Comparison of ENCODE assay signal across 27 cellular contexts in genomic region chr2:222303045-222303827, GRCh38. TPM values are rescaled to one million over a fixed set of nuclear protein-coding genes. Genes with fewer than 3 reads are reported as not detected.
DNase-seq lines count a peak whose midpoint lies in the region; ATAC-seq, FAIRE-seq and TF ChIP-seq lines count a peak whose summit lies in the region.
"Had no signal": no experiment of that assay in that cellular context is flagged by ENCODE, and none has a peak within 500 bp of the region (broad histone marks: within the 10 kb centered on the region; RNA-seq: fewer than 3 reads in every experiment).

No MANE protein-coding gene starts in this region.

- H3K4ac ChIP-seq in neuronal stem cell (ENCODE audit: low read length) = no peak overlapping the region

- H3K18ac ChIP-seq in neuronal stem cell (ENCODE audit: low read length) = peak overlapping the region; percentile 17

- peaks cover 16% of the 10 kb centered on the region for H3K9me3 Mint-ChIP-seq in activated CD8-positive, alpha-beta T cell treated with anti-CD3 and anti-CD28 coated beads, Interleukin-2, amount 10 ng/mL, durations not matched to agents 7 days and 5 days (ENCODE audit: insufficient read depth)
- H3K9me3 Mint-ChIP-seq in activated CD8-positive, alpha-beta T cell treated with anti-CD3 and anti-CD28 coated beads for 36 hours = peaks cover 2% of the 10 kb centered on the region

- H4K91ac ChIP-seq in neuronal stem cell (ENCODE audit: low read depth, low read length, poor library complexity) = no peak overlapping the region

- no peak overlapping the region for H3K27ac Mint-ChIP-seq in activated CD8-positive, alpha-beta T cell treated with anti-CD3 and anti-CD28 coated beads, Interleukin-2, amount 10 ng/mL, durations not matched to agents 7 days and 5 days
- H3K27ac Mint-ChIP-seq in activated CD8-positive, alpha-beta T cell treated with anti-CD3 and anti-CD28 coated beads for 36 hours = no peak overlapping the region
- H3K27ac Mint-ChIP-seq: activated naive CD4-positive, alpha-beta T cell treated with anti-CD3 and anti-CD28 coated beads for 36 hours had no signal

- H3K4me1 Mint-ChIP-seq in activated CD8-positive, alpha-beta T cell treated with anti-CD3 and anti-CD28 coated beads, Interleukin-2, amount 10 ng/mL, durations not matched to agents 7 days and 5 days (ENCODE audit: low read depth) = peaks cover 25% of the 10 kb centered on the region
- peaks cover 27% of the 10 kb centered on the region for H3K4me1 Mint-ChIP-seq in activated CD8-positive, alpha-beta T cell treated with anti-CD3 and anti-CD28 coated beads for 36 hours (ENCODE audit: low read depth)

- DNase-seq in activated CD8-positive, alpha-beta T cell treated with anti-CD3 and anti-CD28 coated beads, Interleukin-2, amount 10 ng/mL, durations not matched to agents 7 days and 5 days = no peak
- no peak for DNase-seq in activated CD8-positive, alpha-beta T cell treated with anti-CD3 and anti-CD28 coated beads for 36 hours
- no peak for DNase-seq in endothelial cell of umbilical vein (ENCODE audit: low read depth, low spot score)
- DNase-seq in neuronal stem cell (ENCODE audit: low spot score) = no peak
- DNase-seq in iPS-NIHi11 (ENCODE audit: low spot score) = no peak
- DNase-seq in omental fat pad (ENCODE audit: low spot score) = no peak
- DNase-seq in NCI-H2227 treated with DMSO at 0.1 percent for 48 hours (lab: John Stamatoyannopoulos, UW) = no peak
- DNase-seq: activated CD4-positive, alpha-beta T cell treated with anti-CD3 and anti-CD28 coated beads, Interleukin-2, amount 10 ng/mL, durations not matched to agents 7 days and 5 days; activated naive CD4-positive, alpha-beta T cell treated with anti-CD3 and anti-CD28 coated beads for 36 hours; EL; gastrocnemius medialis; IMR-90; kidney; mammary epithelial cell; NCI-H1105; NCI-H2029 treated with DMSO at 0.1 percent for 48 hours; NCI-H82; SHP77; substantia nigra had no signal

- no TSS peak for BruUV-seq in endothelial cell of umbilical vein (replicated peaks; lab: Mats Ljungman, UMichigan)

- no peak for FAIRE-seq in endothelial cell of umbilical vein (lab: Jason Lieb, UNC)
- FAIRE-seq: D721Med, H54, kidney, urothelium cell line had no signal

- 3% methylated on average over 24 of the region's 24 CpGs for WGBS in HUES64
- no CpG with 5 or more reads among the region's 24 CpGs for WGBS in neuronal stem cell (ENCODE audit: extremely low coverage in 2 of 2, insufficient read length in 2 of 2, insufficient replicate concordance in 1 of 2), 2 donors

- no peak overlapping the region for H2BK12ac ChIP-seq in neuronal stem cell (ENCODE audit: low read length)

- H4K8ac ChIP-seq in neuronal stem cell (ENCODE audit: low read depth, low read length) = no peak overlapping the region

- H2BK120ac ChIP-seq in neuronal stem cell (ENCODE audit: low read depth, low read length) = peak overlapping the region; percentile 24

- H3K4me3 ChIP-seq in HUES64 (ENCODE audit: low read length) (peak overlapping the region; percentile 22; the same call in 1 of the 2 replicates), endothelial cell of umbilical vein (replicated peaks in 1 of 3; ENCODE audit: insufficient read depth in 1 of 3, low read depth in 1 of 3, low read length in 3 of 3) (no peak overlapping the region), neuronal stem cell (ENCODE audit: low read length in 2 of 2) (no peak overlapping the region)
- H3K4me3 ChIP-seq: ascending aorta had no signal

- H3K4me2 ChIP-seq in endothelial cell of umbilical vein (ENCODE audit: insufficient read depth, low read length) (no peak overlapping the region), neuronal stem cell (ENCODE audit: insufficient read depth, low read length, poor library complexity, severe bottlenecking) (no peak overlapping the region)

- CTCF ChIA-PET in activated CD8-positive, alpha-beta T cell treated with anti-CD3 and anti-CD28 coated beads, Interleukin-2, amount 10 ng/mL, durations not matched to agents 7 days and 5 days (lab: Charles Lee) = no interaction called here
- CTCF ChIA-PET in activated CD8-positive, alpha-beta T cell treated with anti-CD3 and anti-CD28 coated beads for 36 hours (lab: Charles Lee) = interaction anchor here (1.4 kb wide), 1 partner anchor 11 kb away, joined by 3 read pairs; no protein-coding TSS in a partner anchor
- CTCF ChIA-PET in endothelial cell of umbilical vein (lab: Charles Lee) = interaction anchor here (1.4 kb wide), 1 partner anchor 15 kb away, joined by 3 read pairs; no protein-coding TSS in a partner anchor

- H3K9ac ChIP-seq in HUES64 (ENCODE audit: low read depth, low read length) = no peak overlapping the region
- H3K9ac ChIP-seq in endothelial cell of umbilical vein (replicated peaks; ENCODE audit: extremely low read depth, insufficient read depth, low read length) = no peak overlapping the region
- no peak overlapping the region for H3K9ac ChIP-seq in neuronal stem cell (ENCODE audit: low read depth, low read length, poor library complexity)
- H3K9ac ChIP-seq: BLaER1 had no signal

- dilution Hi-C loops in endothelial cell of umbilical vein (cut with MboI; ENCODE audit: extremely low pct_ligation_motif_present, low sequenced_read_pairs) = no loop called here

- H3K79me2 ChIP-seq in endothelial cell of umbilical vein (ENCODE audit: control insufficient read depth, insufficient read depth, low read length) = no peaks in the 10 kb centered on the region

- TF ChIP-seq CTCF in activated CD8-positive, alpha-beta T cell treated with anti-CD3 and anti-CD28 coated beads for 36 hours (IDR thresholded peaks at IDR 0.05) = no peak
- TF ChIP-seq CTCF in endothelial cell of umbilical vein (IDR thresholded peaks at IDR 0.05; ENCODE audit: extremely low read depth in 1 of 2, insufficient read depth in 1 of 2, low read depth in 1 of 2, low read length in 2 of 2) (no peak), omental fat pad (IDR thresholded peaks at IDR 0.05) (no peak)

- intact Hi-C loops in activated CD8-positive, alpha-beta T cell treated with anti-CD3 and anti-CD28 coated beads for 36 hours (cut with micrococcal nuclease) = loop anchor here (10.0 kb wide), 1 partner anchor 248 kb away; no protein-coding TSS in a partner anchor
- intact Hi-C loops in endothelial cell of umbilical vein (cut with micrococcal nuclease) = loop anchor here (10.0 kb wide), 1 partner anchor 798 kb away; no protein-coding TSS in a partner anchor

- H3K4me3 Mint-ChIP-seq in activated CD8-positive, alpha-beta T cell treated with anti-CD3 and anti-CD28 coated beads, Interleukin-2, amount 10 ng/mL, durations not matched to agents 7 days and 5 days = peak overlapping the region; percentile 15
- no peak overlapping the region for H3K4me3 Mint-ChIP-seq in activated CD8-positive, alpha-beta T cell treated with anti-CD3 and anti-CD28 coated beads for 36 hours
- H3K4me3 Mint-ChIP-seq: activated CD4-positive, alpha-beta T cell treated with anti-CD3 and anti-CD28 coated beads, Interleukin-2, amount 10 ng/mL, durations not matched to agents 7 days and 5 days; activated naive CD4-positive, alpha-beta T cell treated with anti-CD3 and anti-CD28 coated beads for 36 hours had no signal

- no peak overlapping the region for H2AFZ ChIP-seq in endothelial cell of umbilical vein (ENCODE audit: low read depth, low read length)
- no peak overlapping the region for H2AFZ ChIP-seq in neuronal stem cell (ENCODE audit: low read length)

- no peak overlapping the region for H3K27ac ChIP-seq in HUES64 (ENCODE audit: low read depth, low read length)
- no peak overlapping the region for H3K27ac ChIP-seq in endothelial cell of umbilical vein (ENCODE audit: insufficient read depth, low read depth, low read length)
- H3K27ac ChIP-seq in neuronal stem cell (replicated peaks; ENCODE audit: low read length) = no peak overlapping the region
- H3K27ac ChIP-seq: ascending aorta, BLaER1, gastrocnemius medialis, HL-60 had no signal

- no peak overlapping the region for H2BK15ac ChIP-seq in neuronal stem cell (ENCODE audit: low read length)

- H3K27me3 ChIP-seq in HUES64 (ENCODE audit: insufficient read depth, low read length) (peaks cover 100% of the 10 kb centered on the region), endothelial cell of umbilical vein (ENCODE audit: control insufficient read depth in 2 of 2, insufficient read depth in 2 of 2, low read length in 2 of 2) (peaks cover 100% of the 10 kb centered on the region in 2 experiments), neuronal stem cell (ENCODE audit: control insufficient read depth in 3 of 3, insufficient read depth in 3 of 3, low read depth in 1 of 3, low read length in 3 of 3) (peaks cover 74 to 100% (median 100%) of the 10 kb centered on the region in 3 experiments)

- peak overlapping the region; percentile 24 for H2AK5ac ChIP-seq in neuronal stem cell (ENCODE audit: low read depth, low read length)

- H3K79me1 ChIP-seq in neuronal stem cell (ENCODE audit: low read depth, low read length) = no peaks in the 10 kb centered on the region

- H3K9me1 ChIP-seq in endothelial cell of umbilical vein (replicated peaks; ENCODE audit: control insufficient read depth, extremely low read depth, insufficient read depth, low read length) = no peaks in the 10 kb centered on the region

- H4K20me1 ChIP-seq in endothelial cell of umbilical vein (replicated peaks; ENCODE audit: control insufficient read depth, extremely low read depth, insufficient read depth, low read length) = no peaks in the 10 kb centered on the region

- H3K23ac ChIP-seq in neuronal stem cell (ENCODE audit: low read depth, low read length, poor library complexity) = peak overlapping the region; percentile 38

- H3K36me3 ChIP-seq in HUES64 (ENCODE audit: insufficient read depth, low read length) = no peaks in the 10 kb centered on the region
- H3K36me3 ChIP-seq in endothelial cell of umbilical vein (ENCODE audit: control insufficient read depth in 2 of 2, extremely low read depth in 1 of 2, insufficient read depth in 2 of 2, low read length in 2 of 2) = no peaks in the 10 kb centered on the region
- no peaks in the 10 kb centered on the region for H3K36me3 ChIP-seq in neuronal stem cell (replicated peaks in 1 of 2; ENCODE audit: control insufficient read depth in 2 of 2, insufficient read depth in 2 of 2, low read length in 2 of 2)
- H3K36me3 ChIP-seq: ascending aorta, BLaER1, gastrocnemius medialis had no signal

- POLR2A ChIA-PET in activated CD8-positive, alpha-beta T cell treated with anti-CD3 and anti-CD28 coated beads, Interleukin-2, amount 10 ng/mL, durations not matched to agents 7 days and 5 days (lab: Charles Lee) = no interaction called here
- POLR2A ChIA-PET in activated CD8-positive, alpha-beta T cell treated with anti-CD3 and anti-CD28 coated beads for 36 hours (lab: Charles Lee) = no interaction called here
- POLR2A ChIA-PET in endothelial cell of umbilical vein (lab: Charles Lee) = no interaction called here

- H3K36me3 Mint-ChIP-seq in activated CD8-positive, alpha-beta T cell treated with anti-CD3 and anti-CD28 coated beads, Interleukin-2, amount 10 ng/mL, durations not matched to agents 7 days and 5 days (ENCODE audit: low read depth) = peaks cover 24% of the 10 kb centered on the region
- H3K36me3 Mint-ChIP-seq in activated CD8-positive, alpha-beta T cell treated with anti-CD3 and anti-CD28 coated beads for 36 hours (ENCODE audit: low read depth) = peaks cover 5% of the 10 kb centered on the region

- H3K9me3 ChIP-seq in HUES64 (ENCODE audit: insufficient read depth, low read depth, low read length) = no peaks in the 10 kb centered on the region
- no peaks in the 10 kb centered on the region for H3K9me3 ChIP-seq in endothelial cell of umbilical vein (replicated peaks; ENCODE audit: control insufficient read depth, insufficient read depth, low read length)
- peaks cover 0 to 10% of the 10 kb centered on the region in 2 donors for H3K9me3 ChIP-seq in neuronal stem cell (replicated peaks in 1 of 2; ENCODE audit: control insufficient read depth in 2 of 2, insufficient read depth in 1 of 2, low read depth in 1 of 2, low read length in 2 of 2)
- H3K9me3 ChIP-seq: ascending aorta, gastrocnemius medialis had no signal

- H2BK5ac ChIP-seq in neuronal stem cell (ENCODE audit: low read length) = no peak overlapping the region

- no peak for ATAC-seq in activated CD8-positive, alpha-beta T cell treated with anti-CD3 and anti-CD28 coated beads, Interleukin-2, amount 10 ng/mL, durations not matched to agents 7 days and 5 days
- ATAC-seq in activated CD8-positive, alpha-beta T cell treated with anti-CD3 and anti-CD28 coated beads for 36 hours = no peak
- no peak for ATAC-seq in omental fat pad (ENCODE audit: low FRiP score)
- ATAC-seq: gastrocnemius medialis had no signal

- no peak for TF ChIP-seq POLR2A in endothelial cell of umbilical vein (IDR thresholded peaks at IDR 0.05; ENCODE audit: low read depth, low read length)

- peaks cover 87% of the 10 kb centered on the region for H3K27me3 Mint-ChIP-seq in activated CD8-positive, alpha-beta T cell treated with anti-CD3 and anti-CD28 coated beads, Interleukin-2, amount 10 ng/mL, durations not matched to agents 7 days and 5 days (ENCODE audit: low read depth)
- H3K27me3 Mint-ChIP-seq in activated CD8-positive, alpha-beta T cell treated with anti-CD3 and anti-CD28 coated beads for 36 hours = peaks cover 90% of the 10 kb centered on the region

- peaks cover 31% of the 10 kb centered on the region for H3K4me1 ChIP-seq in HUES64 (ENCODE audit: insufficient read depth, low read length)
- H3K4me1 ChIP-seq in endothelial cell of umbilical vein (ENCODE audit: control insufficient read depth, extremely low read depth, insufficient read depth, low read length) = peaks cover 9% of the 10 kb centered on the region
- H3K4me1 ChIP-seq in neuronal stem cell (ENCODE audit: control insufficient read depth in 2 of 2, insufficient read depth in 1 of 2, low read depth in 1 of 2, low read length in 2 of 2) = peaks cover 0 to 6% of the 10 kb centered on the region in 2 donors

- H3K14ac ChIP-seq in neuronal stem cell (ENCODE audit: low read length) = no peak overlapping the region

RNA-seq across cellular contexts. Expression of gene PAX3, which starts 4.4 kb away (rescaled TPM):
- total RNA-seq in activated CD8-positive, alpha-beta T cell treated with anti-CD3 and anti-CD28 coated beads, Interleukin-2, amount 10 ng/mL, durations not matched to agents 7 days and 5 days = not detected
- not detected for total RNA-seq in activated CD8-positive, alpha-beta T cell treated with anti-CD3 and anti-CD28 coated beads for 36 hours
- 5.0 TPM for polyA plus RNA-seq in HUES64 (2013, experiment 1 of 2)
- 9.9 TPM for polyA plus RNA-seq in HUES64 (2013, experiment 2 of 2)
- total RNA-seq in endothelial cell of umbilical vein (not detected in 2 replicates), omental fat pad (not detected)
- polyA plus RNA-seq in endothelial cell of umbilical vein = not detected in 2 replicates
- not detected in 2 replicates for polyA plus RNA-seq in endothelial cell of umbilical vein (2011; cell fraction: cytosol; rRNA removed)
- polyA plus RNA-seq in endothelial cell of umbilical vein (2011; cell fraction: nucleus; rRNA removed) = not detected in 2 replicates
- polyA plus RNA-seq in endothelial cell of umbilical vein (2012) = not detected in 2 replicates
- not detected in 2 replicates for polyA minus RNA-seq in endothelial cell of umbilical vein
- not detected for polyA minus RNA-seq in endothelial cell of umbilical vein (2011; cell fraction: cytosol; rRNA and poly(A)+ RNA removed)
- not detected in 2 replicates for polyA minus RNA-seq in endothelial cell of umbilical vein (2011; cell fraction: nucleus; rRNA and poly(A)+ RNA removed)
- polyA plus RNA-seq in neuronal stem cell (2013, experiment 1 of 2) = 0.04 TPM
- not detected for polyA plus RNA-seq in neuronal stem cell (2013, experiment 2 of 2)
- total RNA-seq: activated CD4-positive, alpha-beta T cell treated with anti-CD3 and anti-CD28 coated beads, Interleukin-2, amount 10 ng/mL, durations not matched to agents 7 days and 5 days; activated naive CD4-positive, alpha-beta T cell treated with anti-CD3 and anti-CD28 coated beads for 36 hours; ascending aorta; IMR-90; kidney; mammary epithelial cell had no signal
- polyA plus RNA-seq: esophagus, IMR-90, mammary epithelial cell had no signal
